In the genomic region with DNA sequence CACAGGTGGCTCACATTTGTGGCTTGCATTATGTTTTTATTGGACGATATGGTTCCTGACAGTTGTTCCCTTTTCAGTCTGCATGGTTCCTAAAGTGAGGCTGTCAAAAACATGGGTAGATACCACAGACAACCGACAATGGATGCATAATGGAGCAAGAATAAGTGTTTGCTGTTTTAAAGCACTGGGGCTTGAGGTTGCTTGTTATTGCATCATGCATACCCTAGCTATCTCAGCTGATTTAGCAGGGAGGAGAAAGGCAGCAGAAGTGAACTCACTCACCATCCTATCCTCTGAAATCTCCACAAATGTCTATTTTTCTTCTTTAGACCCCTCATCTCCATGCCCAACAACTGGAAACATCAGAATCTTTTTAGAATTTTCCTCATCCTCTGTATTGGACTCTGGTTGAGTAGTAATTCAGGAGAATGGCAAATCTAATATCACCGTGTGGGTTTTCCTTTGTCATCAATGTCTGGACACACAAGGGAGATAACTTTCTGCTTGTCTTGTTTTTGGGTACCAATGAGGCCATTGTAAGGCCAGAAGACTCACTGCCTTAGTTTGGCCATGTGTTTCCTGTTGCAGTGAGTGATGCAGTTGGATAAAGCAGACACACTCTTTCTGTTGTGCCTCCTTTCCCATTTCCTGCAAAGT, we compare ENCODE assay signal across 1 cellular context.
TF ChIP-seq lines count a peak whose summit lies in the region.

No MANE protein-coding gene starts in this region.

TF ChIP-seq in HEK293, 187 proteins besides CTCF, POLR2A, EP300 and RAD21 (continued from another document):
- peak; percentile 19; the same call in 1 of the 2 replicates for TF ChIP-seq ZNF366 (tag by site-specific recombination; conservative IDR thresholded peaks at IDR 0.05)
- TF ChIP-seq ZNF660 (tag by site-specific recombination; IDR thresholded peaks at IDR 0.05), result no peak
- TF ChIP-seq ZFP3 (tag by site-specific recombination; IDR thresholded peaks at IDR 0.05; ENCODE audit: low read depth), result no peak
- TF ChIP-seq, protein P1, sequence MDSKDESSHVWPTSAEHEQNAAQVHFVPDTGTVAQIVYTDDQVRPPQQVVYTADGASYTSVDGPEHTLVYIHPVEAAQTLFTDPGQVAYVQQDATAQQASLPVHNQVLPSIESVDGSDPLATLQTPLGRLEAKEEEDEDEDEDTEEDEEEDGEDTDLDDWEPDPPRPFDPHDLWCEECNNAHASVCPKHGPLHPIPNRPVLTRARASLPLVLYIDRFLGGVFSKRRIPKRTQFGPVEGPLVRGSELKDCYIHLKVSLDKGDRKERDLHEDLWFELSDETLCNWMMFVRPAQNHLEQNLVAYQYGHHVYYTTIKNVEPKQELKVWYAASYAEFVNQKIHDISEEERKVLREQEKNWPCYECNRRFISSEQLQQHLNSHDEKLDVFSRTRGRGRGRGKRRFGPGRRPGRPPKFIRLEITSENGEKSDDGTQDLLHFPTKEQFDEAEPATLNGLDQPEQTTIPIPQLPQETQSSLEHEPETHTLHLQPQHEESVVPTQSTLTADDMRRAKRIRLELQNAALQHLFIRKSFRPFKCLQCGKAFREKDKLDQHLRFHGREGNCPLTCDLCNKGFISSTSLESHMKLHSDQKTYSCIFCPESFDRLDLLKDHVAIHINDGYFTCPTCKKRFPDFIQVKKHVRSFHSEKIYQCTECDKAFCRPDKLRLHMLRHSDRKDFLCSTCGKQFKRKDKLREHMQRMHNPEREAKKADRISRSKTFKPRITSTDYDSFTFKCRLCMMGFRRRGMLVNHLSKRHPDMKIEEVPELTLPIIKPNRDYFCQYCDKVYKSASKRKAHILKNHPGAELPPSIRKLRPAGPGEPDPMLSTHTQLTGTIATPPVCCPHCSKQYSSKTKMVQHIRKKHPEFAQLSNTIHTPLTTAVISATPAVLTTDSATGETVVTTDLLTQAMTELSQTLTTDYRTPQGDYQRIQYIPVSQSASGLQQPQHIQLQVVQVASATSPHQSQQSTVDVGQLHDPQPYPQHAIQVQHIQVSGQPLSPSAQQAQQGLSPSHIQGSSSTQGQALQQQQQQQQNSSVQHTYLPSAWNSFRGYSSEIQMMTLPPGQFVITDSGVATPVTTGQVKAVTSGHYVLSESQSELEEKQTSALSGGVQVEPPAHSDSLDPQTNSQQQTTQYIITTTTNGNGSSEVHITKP (tag by site-specific recombination; IDR thresholded peaks at IDR 0.05), result peak; percentile 25; the same call in 1 of the 2 replicates
- TF ChIP-seq ZNF404 (tag by site-specific recombination; IDR thresholded peaks at IDR 0.05), result no peak
- TF ChIP-seq, protein P2, sequence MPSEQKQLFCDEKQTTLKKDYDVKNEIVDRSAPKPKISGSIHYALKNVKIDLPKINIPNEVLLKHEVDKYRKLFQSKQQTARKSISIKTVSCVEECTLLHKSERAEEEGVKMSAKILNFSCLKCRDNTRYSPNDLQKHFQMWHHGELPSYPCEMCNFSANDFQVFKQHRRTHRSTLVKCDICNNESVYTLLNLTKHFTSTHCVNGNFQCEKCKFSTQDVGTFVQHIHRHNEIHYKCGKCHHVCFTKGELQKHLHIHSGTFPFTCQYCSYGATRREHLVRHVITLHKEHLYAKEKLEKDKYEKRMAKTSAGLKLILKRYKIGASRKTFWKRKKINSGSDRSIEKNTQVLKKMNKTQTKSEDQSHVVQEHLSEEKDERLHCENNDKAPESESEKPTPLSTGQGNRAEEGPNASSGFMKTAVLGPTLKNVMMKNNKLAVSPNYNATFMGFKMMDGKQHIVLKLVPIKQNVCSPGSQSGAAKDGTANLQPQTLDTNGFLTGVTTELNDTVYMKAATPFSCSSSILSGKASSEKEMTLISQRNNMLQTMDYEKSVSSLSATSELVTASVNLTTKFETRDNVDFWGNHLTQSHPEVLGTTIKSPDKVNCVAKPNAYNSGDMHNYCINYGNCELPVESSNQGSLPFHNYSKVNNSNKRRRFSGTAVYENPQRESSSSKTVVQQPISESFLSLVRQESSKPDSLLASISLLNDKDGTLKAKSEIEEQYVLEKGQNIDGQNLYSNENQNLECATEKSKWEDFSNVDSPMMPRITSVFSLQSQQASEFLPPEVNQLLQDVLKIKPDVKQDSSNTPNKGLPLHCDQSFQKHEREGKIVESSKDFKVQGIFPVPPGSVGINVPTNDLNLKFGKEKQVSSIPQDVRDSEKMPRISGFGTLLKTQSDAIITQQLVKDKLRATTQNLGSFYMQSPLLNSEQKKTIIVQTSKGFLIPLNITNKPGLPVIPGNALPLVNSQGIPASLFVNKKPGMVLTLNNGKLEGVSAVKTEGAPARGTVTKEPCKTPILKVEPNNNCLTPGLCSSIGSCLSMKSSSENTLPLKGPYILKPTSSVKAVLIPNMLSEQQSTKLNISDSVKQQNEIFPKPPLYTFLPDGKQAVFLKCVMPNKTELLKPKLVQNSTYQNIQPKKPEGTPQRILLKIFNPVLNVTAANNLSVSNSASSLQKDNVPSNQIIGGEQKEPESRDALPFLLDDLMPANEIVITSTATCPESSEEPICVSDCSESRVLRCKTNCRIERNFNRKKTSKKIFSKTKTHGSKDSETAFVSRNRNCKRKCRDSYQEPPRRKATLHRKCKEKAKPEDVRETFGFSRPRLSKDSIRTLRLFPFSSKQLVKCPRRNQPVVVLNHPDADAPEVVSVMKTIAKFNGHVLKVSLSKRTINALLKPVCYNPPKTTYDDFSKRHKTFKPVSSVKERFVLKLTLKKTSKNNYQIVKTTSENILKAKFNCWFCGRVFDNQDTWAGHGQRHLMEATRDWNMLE (tag by site-specific recombination; conservative IDR thresholded peaks at IDR 0.05; ENCODE audit: low read depth), result peak; percentile 56
- TF ChIP-seq ZNF416 (tag by site-specific recombination; IDR thresholded peaks at IDR 0.05), result no peak
- no peak for TF ChIP-seq ZNF549 (tag by site-specific recombination; IDR thresholded peaks at IDR 0.05)
- TF ChIP-seq ZNF792 (tag by site-specific recombination; IDR thresholded peaks at IDR 0.05), result no peak
- TF ChIP-seq ZFP69B (tag by site-specific recombination; IDR thresholded peaks at IDR 0.05), result peak; percentile 79
- no peak for TF ChIP-seq ZNF571 (tag by site-specific recombination; IDR thresholded peaks at IDR 0.05)
- peak; percentile 86 for TF ChIP-seq ZBTB17 (tag by site-specific recombination; IDR thresholded peaks at IDR 0.05)
- no peak for TF ChIP-seq ZNF202 (tag by site-specific recombination; IDR thresholded peaks at IDR 0.05; ENCODE audit: borderline replicate concordance)
- TF ChIP-seq, protein P3, sequence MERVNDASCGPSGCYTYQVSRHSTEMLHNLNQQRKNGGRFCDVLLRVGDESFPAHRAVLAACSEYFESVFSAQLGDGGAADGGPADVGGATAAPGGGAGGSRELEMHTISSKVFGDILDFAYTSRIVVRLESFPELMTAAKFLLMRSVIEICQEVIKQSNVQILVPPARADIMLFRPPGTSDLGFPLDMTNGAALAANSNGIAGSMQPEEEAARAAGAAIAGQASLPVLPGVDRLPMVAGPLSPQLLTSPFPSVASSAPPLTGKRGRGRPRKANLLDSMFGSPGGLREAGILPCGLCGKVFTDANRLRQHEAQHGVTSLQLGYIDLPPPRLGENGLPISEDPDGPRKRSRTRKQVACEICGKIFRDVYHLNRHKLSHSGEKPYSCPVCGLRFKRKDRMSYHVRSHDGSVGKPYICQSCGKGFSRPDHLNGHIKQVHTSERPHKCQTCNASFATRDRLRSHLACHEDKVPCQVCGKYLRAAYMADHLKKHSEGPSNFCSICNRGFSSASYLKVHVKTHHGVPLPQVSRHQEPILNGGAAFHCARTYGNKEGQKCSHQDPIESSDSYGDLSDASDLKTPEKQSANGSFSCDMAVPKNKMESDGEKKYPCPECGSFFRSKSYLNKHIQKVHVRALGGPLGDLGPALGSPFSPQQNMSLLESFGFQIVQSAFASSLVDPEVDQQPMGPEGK (tag by site-specific recombination; IDR thresholded peaks at IDR 0.05), result no peak
- TF ChIP-seq, protein P4, sequence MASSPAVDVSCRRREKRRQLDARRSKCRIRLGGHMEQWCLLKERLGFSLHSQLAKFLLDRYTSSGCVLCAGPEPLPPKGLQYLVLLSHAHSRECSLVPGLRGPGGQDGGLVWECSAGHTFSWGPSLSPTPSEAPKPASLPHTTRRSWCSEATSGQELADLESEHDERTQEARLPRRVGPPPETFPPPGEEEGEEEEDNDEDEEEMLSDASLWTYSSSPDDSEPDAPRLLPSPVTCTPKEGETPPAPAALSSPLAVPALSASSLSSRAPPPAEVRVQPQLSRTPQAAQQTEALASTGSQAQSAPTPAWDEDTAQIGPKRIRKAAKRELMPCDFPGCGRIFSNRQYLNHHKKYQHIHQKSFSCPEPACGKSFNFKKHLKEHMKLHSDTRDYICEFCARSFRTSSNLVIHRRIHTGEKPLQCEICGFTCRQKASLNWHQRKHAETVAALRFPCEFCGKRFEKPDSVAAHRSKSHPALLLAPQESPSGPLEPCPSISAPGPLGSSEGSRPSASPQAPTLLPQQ (tag by site-specific recombination; IDR thresholded peaks at IDR 0.05), result peak; percentile 90
- TF ChIP-seq ZNF302 (tag by site-specific recombination; IDR thresholded peaks at IDR 0.05; ENCODE audit: low read depth), result no peak
- TF ChIP-seq ZNF776 (tag by site-specific recombination; IDR thresholded peaks at IDR 0.05; ENCODE audit: borderline replicate concordance), result no peak
- TF ChIP-seq ZNF16 (tag by site-specific recombination; IDR thresholded peaks at IDR 0.05; ENCODE audit: low read depth), result no peak
- TF ChIP-seq, protein P5, sequence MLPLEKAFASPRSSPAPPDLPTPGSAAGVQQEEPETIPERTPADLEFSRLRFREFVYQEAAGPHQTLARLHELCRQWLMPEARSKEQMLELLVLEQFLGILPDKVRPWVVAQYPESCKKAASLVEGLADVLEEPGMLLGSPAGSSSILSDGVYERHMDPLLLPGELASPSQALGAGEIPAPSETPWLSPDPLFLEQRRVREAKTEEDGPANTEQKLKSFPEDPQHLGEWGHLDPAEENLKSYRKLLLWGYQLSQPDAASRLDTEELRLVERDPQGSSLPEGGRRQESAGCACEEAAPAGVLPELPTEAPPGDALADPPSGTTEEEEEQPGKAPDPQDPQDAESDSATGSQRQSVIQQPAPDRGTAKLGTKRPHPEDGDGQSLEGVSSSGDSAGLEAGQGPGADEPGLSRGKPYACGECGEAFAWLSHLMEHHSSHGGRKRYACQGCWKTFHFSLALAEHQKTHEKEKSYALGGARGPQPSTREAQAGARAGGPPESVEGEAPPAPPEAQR (tag by site-specific recombination; IDR thresholded peaks at IDR 0.05), result 0 out of 2 replicates have a peak, but pooled peaks have one; percentile 22
- no peak for TF ChIP-seq ZNF140 (tag by site-specific recombination; IDR thresholded peaks at IDR 0.05)
- no peak for TF ChIP-seq MEIS1 (CRISPR knock-in tag; IDR thresholded peaks at IDR 0.05; ENCODE audit: borderline replicate concordance)
- TF ChIP-seq ZBTB7A (tag by site-specific recombination; IDR thresholded peaks at IDR 0.05; ENCODE audit: low read depth), result no peak
TF ChIP-seq in HEK293: peak in this region for 8.
